In genomic region chr6:156953125-156953477, GRCh38 we compare ENCODE assay signal across 11 cellular contexts.
A peak's percentile ranks its signal among the peaks of the same experiment; 100 is the strongest.
DNase-seq lines count a peak whose midpoint lies in the region; ATAC-seq, FAIRE-seq and TF ChIP-seq lines count a peak whose summit lies in the region.
"Had no signal": no experiment of that assay in that cellular context is flagged by ENCODE, and none has a peak within 500 bp of the region (broad histone marks: within the 10 kb centered on the region; RNA-seq: fewer than 3 reads in every experiment).

No MANE protein-coding gene starts in this region.

- no peak for FAIRE-seq in HepG2 (lab: Jason Lieb, UNC)

- H3K4me2 ChIP-seq in HepG2 (ENCODE audit: low read depth, low read length) = peak overlapping the region; percentile 41

- TF ChIP-seq EP300 in HepG2 (IDR thresholded peaks at IDR 0.05; ENCODE audit: low read depth in 2 of 2, low read length in 2 of 2) = no peak
- no peak for TF ChIP-seq EP300 in HepG2 (CRISPR knock-in tag; IDR thresholded peaks at IDR 0.05; ENCODE audit: borderline replicate concordance)

- 49% methylated on average over 3 of the region's 3 CpGs for WGBS in HepG2 (ENCODE audit: low lambda C conversion rate)
- 35% methylated on average over 3 of the region's 3 CpGs for WGBS in right lobe of liver (ENCODE audit: insufficient coverage, low coverage, low lambda C conversion rate, missing lambda C conversion rate)
- 20 to 27% (median 26%) methylated on average over 3 of the region's 3 CpGs for WGBS in adrenal gland, 4 donors

- H4K20me1 ChIP-seq in HepG2 (ENCODE audit: insufficient read depth, low read length) = peaks cover 26% of the 10 kb centered on the region

- H3K36me3 ChIP-seq in HepG2 (replicated peaks in 1 of 2; ENCODE audit: control insufficient read depth in 1 of 2, insufficient read depth in 2 of 2, low read length in 2 of 2) (peaks cover 0 to 4% of the 10 kb centered on the region in 2 experiments; a peak in 3 of 5 replicates), right lobe of liver (no peaks in the 10 kb centered on the region), adrenal gland (replicated peaks in 1 of 2) (no peaks in the 10 kb centered on the region), kidney epithelial cell (ENCODE audit: control insufficient read depth, insufficient read depth, low read length) (no peaks in the 10 kb centered on the region), uterus (no peaks in the 10 kb centered on the region)

- no peak for TF ChIP-seq POLR2A in HepG2 (IDR thresholded peaks at IDR 0.05; ENCODE audit: insufficient read depth in 1 of 2, low read depth in 2 of 2, low read length in 2 of 2)
- TF ChIP-seq POLR2A in right lobe of liver (IDR thresholded peaks at IDR 0.05) = no peak
- no peak for TF ChIP-seq POLR2A in adrenal gland (IDR thresholded peaks at IDR 0.05)
- no peak for TF ChIP-seq POLR2A in uterus (IDR thresholded peaks at IDR 0.05)

- H3K4me1 ChIP-seq in HepG2 (ENCODE audit: insufficient read depth, low read length) (peaks cover 26% of the 10 kb centered on the region), right lobe of liver (peaks cover 0 to 44% (median 18%) of the 10 kb centered on the region in 4 donors), adrenal gland (replicated peaks in 1 of 2) (peaks cover 19 to 44% of the 10 kb centered on the region in 2 donors), uterus (peaks cover 8 to 12% of the 10 kb centered on the region in 2 donors)

- TF ChIP-seq CTCF in HepG2 (CRISPR knock-in tag; IDR thresholded peaks at IDR 0.05) (no peak), right lobe of liver (IDR thresholded peaks at IDR 0.05) (no peak), adrenal gland (IDR thresholded peaks at IDR 0.05) (no peak), kidney epithelial cell (IDR thresholded peaks at IDR 0.05; ENCODE audit: insufficient read depth, low read length, poor library complexity, severe bottlenecking) (peak; percentile 37), uterus (IDR thresholded peaks at IDR 0.05) (no peak)

- peaks cover 65% of the 10 kb centered on the region for H3K79me2 ChIP-seq in HepG2 (ENCODE audit: insufficient read depth, low read length)

- peak overlapping the region; percentile 2; the same call in 1 of the 2 replicates for H3K9ac ChIP-seq in HepG2 (ENCODE audit: insufficient read depth, low read depth, low read length)

- peak overlapping the region; percentile 69 for H3K27ac ChIP-seq in HepG2 (ENCODE audit: extremely low read length, insufficient read depth, low read length)
- H3K27ac ChIP-seq in right lobe of liver = no peak overlapping the region
- peak overlapping the region in 3 of 5 donors; percentile 13 to 58 (median 29) for H3K27ac ChIP-seq in adrenal gland
- H3K27ac ChIP-seq in uterus = peak overlapping the region; percentile 55 to 69

- no peaks in the 10 kb centered on the region for H3K27me3 ChIP-seq in HepG2 (ENCODE audit: control insufficient read depth in 1 of 2, insufficient read depth in 2 of 2, low read length in 2 of 2)
- no peaks in the 10 kb centered on the region for H3K27me3 ChIP-seq in right lobe of liver
- H3K27me3 ChIP-seq in adrenal gland = no peaks in the 10 kb centered on the region
- H3K27me3 ChIP-seq in kidney epithelial cell (ENCODE audit: control insufficient read depth, insufficient read depth, low read length) = no peaks in the 10 kb centered on the region
- H3K27me3 ChIP-seq in uterus = no peaks in the 10 kb centered on the region

- H3K4me3 ChIP-seq in HepG2 (replicated peaks in 1 of 3; ENCODE audit: insufficient read depth in 1 of 3, low read depth in 2 of 3, low read length in 3 of 3) (peak overlapping the region in 2 of 3 experiments; percentile 4 to 28; a peak in 3 of 6 replicates), right lobe of liver (no peak overlapping the region), adrenal gland (no peak overlapping the region), kidney epithelial cell (ENCODE audit: low read depth, low read length) (no peak overlapping the region), uterus (no peak overlapping the region)
- H3K4me3 ChIP-seq: skin epidermis had no signal

- CTCF ChIA-PET in HepG2 (lab: Yijun Ruan, JAX; ENCODE audit: low intra/inter-chr PET ratio, low total read pairs) = no interaction called here

- in situ Hi-C loops in HepG2 (cut with HindIII; ENCODE audit: extremely low pct_ligation_motif_present, low pct_unique_long_range_greater_than_20kb) = no loop called here

- ATAC-seq in HepG2 (peak; percentile 60), right lobe of liver (no peak), HG03039 (IDR thresholded peaks at IDR 0.05; ENCODE audit: unreplicated experiment) (no peak)

- intact Hi-C loops in HepG2 (cut with micrococcal nuclease; ENCODE audit: unreplicated experiment) (loop anchor here (5.0 kb wide), 1 partner anchor 69 kb away; no protein-coding TSS in a partner anchor), right lobe of liver (cut with DNase I) (no loop called here), adrenal gland (cut with DNase I) (loop anchor here in 1 of 2 donors (5.0 kb wide), 1 partner anchor 266 kb away; no protein-coding TSS in a partner anchor), uterus (cut with DNase I; ENCODE audit: low total_unique reads) (no loop called here)

- DNase-seq in HepG2 (ENCODE audit: low spot score) (no peak), right lobe of liver (no peak), adrenal gland (no peak), kidney epithelial cell (ENCODE audit: low read depth) (no peak), uterus (no peak), ecto neural progenitor cell (ENCODE audit: low spot score) (no peak)
- DNase-seq in stimulated activated naive CD4-positive, alpha-beta T cell (lab: John Stamatoyannopoulos, UW) = no peak
- DNase-seq: activated naive CD4-positive, alpha-beta T cell; NCI-H1694 had no signal

- H3K9me3 ChIP-seq in HepG2 (ENCODE audit: low read length) (no peaks in the 10 kb centered on the region), right lobe of liver (no peaks in the 10 kb centered on the region), adrenal gland (replicated peaks in 1 of 3) (no peaks in the 10 kb centered on the region), uterus (no peaks in the 10 kb centered on the region)

- no peak for TF ChIP-seq RAD21 in HepG2 (CRISPR knock-in tag; IDR thresholded peaks at IDR 0.05)

- no peak overlapping the region for H2AFZ ChIP-seq in HepG2 (ENCODE audit: low read length)

- POLR2A ChIA-PET in HepG2 (lab: Yijun Ruan, JAX) = no interaction called here

- no TSS peak for BruUV-seq in HepG2 (replicated peaks; lab: Mats Ljungman, UMichigan)

TF ChIP-seq in HepG2, 621 proteins besides CTCF, POLR2A, EP300 and RAD21:
- TF ChIP-seq NFE2L2 (IDR thresholded peaks at IDR 0.05; ENCODE audit: low read length) (no peak), ZNF792 (CRISPR knock-in tag; IDR thresholded peaks at IDR 0.05) (no peak), ZNF550 (CRISPR knock-in tag; IDR thresholded peaks at IDR 0.05; ENCODE audit: borderline replicate concordance) (no peak)

Comparison
In these comparisons a context has a peak if more than half of its experiments do, and no peak if none do; other contexts are left out.
1. H3K27ac ChIP-seq: peak in HepG2 (single experiment), adrenal gland (3 of 5) and uterus (2 of 2); none in right lobe of liver (0 of 3).
2. H3K4me3 ChIP-seq: peak in HepG2 (2 of 3); none in right lobe of liver (0 of 3), adrenal gland (0 of 4), kidney epithelial cell (single experiment) and uterus (0 of 2).